In genomic region chr4:1244978-1245471, GRCh38 we compare ENCODE assay signal across 12 cellular contexts. TPM values are rescaled to one million over a fixed set of nuclear protein-coding genes. Genes with fewer than 3 reads are reported as not detected.
DNase-seq lines count a peak whose midpoint lies in the region; ATAC-seq and TF ChIP-seq lines count a peak whose summit lies in the region.
"Had no signal": no experiment of that assay in that cellular context is flagged by ENCODE, and none has a peak within 500 bp of the region (broad histone marks: within the 10 kb centered on the region; RNA-seq: fewer than 3 reads in every experiment).

No MANE protein-coding gene starts in this region.

- no peaks in the 10 kb centered on the region for H3K9me3 ChIP-seq in BLaER1
- H3K9me3 ChIP-seq: sigmoid colon had no signal

- H3K9me3 Mint-ChIP-seq in natural killer cell, result no peaks in the 10 kb centered on the region

- peak overlapping the region; percentile 99 for H3K4me2 ChIP-seq in BLaER1

- H3K27me3 Mint-ChIP-seq in natural killer cell (ENCODE audit: low read depth in 2 of 2), result no peaks in the 10 kb centered on the region

- H3K4me3 ChIP-seq in BLaER1, result no peak overlapping the region
- H3K4me3 ChIP-seq in coronary artery, result peak overlapping the region; percentile 79
- H3K4me3 ChIP-seq: sigmoid colon had no signal

- H3K4me1 Mint-ChIP-seq in natural killer cell, result peaks cover 58 to 61% of the 10 kb centered on the region in 2 donors

- intact Hi-C loops in natural killer cell (cut with micrococcal nuclease), result no loop called here

- peak overlapping the region; percentile 99; the same call in 1 of the 2 replicates for H3K9ac ChIP-seq in BLaER1

- peak overlapping the region; percentile 74 for H3K4me3 Mint-ChIP-seq in natural killer cell

- peaks cover 43% of the 10 kb centered on the region for H3K36me3 ChIP-seq in BLaER1

- H3K27ac ChIP-seq in BLaER1, result peak overlapping the region; percentile 71
- no peak overlapping the region for H3K27ac ChIP-seq in coronary artery

- peaks cover 80% of the 10 kb centered on the region for H4K20me1 ChIP-seq in BLaER1

- H3K27me3 ChIP-seq in BLaER1, result no peaks in the 10 kb centered on the region
- H3K27me3 ChIP-seq: sigmoid colon had no signal

- H3K36me3 Mint-ChIP-seq in natural killer cell, result no peaks in the 10 kb centered on the region

- peak; percentile 15 for DNase-seq in HuH-7.5 (ENCODE audit: low spot score)
- peak; percentile 68 for DNase-seq in coronary artery (ENCODE audit: low spot score)
- DNase-seq in natural killer cell, result peak; percentile 15
- no peak for DNase-seq in NCI-H510A treated with DMSO at 0.1 percent for 48 hours (lab: John Stamatoyannopoulos, UW)
- DNase-seq in NCI-H2196 (lab: John Stamatoyannopoulos, UW; ENCODE audit: unreplicated experiment), result no peak
- no peak for DNase-seq in NOMO-1 treated with DMSO at 0.1 percent for 48 hours (lab: John Stamatoyannopoulos, UW; ENCODE audit: unreplicated experiment)
- DNase-seq: anterior cingulate cortex, NCI-H1092, sigmoid colon had no signal

- H3K4me1 ChIP-seq in BLaER1, result peaks cover 57% of the 10 kb centered on the region

- ATAC-seq in natural killer cell (no peak), HG03108 (IDR thresholded peaks at IDR 0.05; ENCODE audit: unreplicated experiment) (no peak)
- ATAC-seq: left colon had no signal

- no peak for TF ChIP-seq CTCF in coronary artery (IDR thresholded peaks at IDR 0.05)
- no peak for TF ChIP-seq CTCF in natural killer cell (IDR thresholded peaks at IDR 0.05)

- H3K27ac Mint-ChIP-seq in natural killer cell, result peak overlapping the region; percentile 91 to 94

RNA-seq across cellular contexts. Expression of gene CTBP1, which starts 3.9 kb away (rescaled TPM):
- 100 to 1,000 TPM; 384 to 388 (median 388) TPM for total RNA-seq in natural killer cell

RNA-seq across cellular contexts. Expression of gene MAEA, which starts 44.7 kb away (rescaled TPM):
- total RNA-seq in natural killer cell, result 10 to 100 TPM; 63.5 to 89.2 (median 64.0) TPM

Comparison
In these comparisons a context has a peak if more than half of its experiments do, and no peak if none do; other contexts are left out.
1. DNase-seq: peak in HuH-7.5 (single experiment), coronary artery (single experiment) and natural killer cell (single experiment); none in NCI-H510A treated with DMSO at 0.1 percent for 48 hours (single experiment), NCI-H2196 (single experiment) and NOMO-1 treated with DMSO at 0.1 percent for 48 hours (single experiment).